1 cellular context compared by ENCODE assay signal in the genomic region with DNA sequence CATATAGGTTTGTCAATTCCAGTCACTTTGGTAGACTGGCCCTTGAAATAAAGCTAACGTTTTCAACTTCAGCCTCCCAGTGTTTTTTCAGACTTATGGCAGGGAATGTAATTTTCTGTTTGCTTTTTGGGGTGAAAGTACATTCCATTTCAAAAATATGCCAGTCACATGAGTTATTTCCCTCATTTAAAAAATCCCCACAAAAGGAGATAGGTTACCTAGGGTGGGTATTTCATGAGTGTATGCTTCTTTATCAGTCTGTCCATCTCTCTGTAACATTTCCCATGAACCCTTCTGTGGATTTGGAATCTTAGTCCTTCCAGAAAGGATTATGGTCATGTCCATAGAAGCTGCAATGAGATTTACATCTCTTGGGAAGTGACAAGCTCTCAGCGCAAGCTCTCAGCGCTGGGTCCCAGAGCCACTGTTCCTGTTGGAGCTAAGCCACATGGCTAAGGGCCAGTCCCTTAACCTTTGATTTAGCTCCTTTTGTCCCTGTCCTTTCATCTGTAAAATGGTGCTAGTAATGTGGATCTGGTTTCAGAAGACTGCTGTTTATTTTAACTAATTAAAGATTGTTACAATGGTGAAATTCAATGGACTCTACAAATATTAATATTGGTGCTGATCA.
TF ChIP-seq lines count a peak whose summit lies in the region.

No MANE protein-coding gene starts in this region.

TF ChIP-seq in liver, 16 proteins besides CTCF, POLR2A, EP300 and RAD21 (continued from another document):
- TF ChIP-seq, protein P1, sequence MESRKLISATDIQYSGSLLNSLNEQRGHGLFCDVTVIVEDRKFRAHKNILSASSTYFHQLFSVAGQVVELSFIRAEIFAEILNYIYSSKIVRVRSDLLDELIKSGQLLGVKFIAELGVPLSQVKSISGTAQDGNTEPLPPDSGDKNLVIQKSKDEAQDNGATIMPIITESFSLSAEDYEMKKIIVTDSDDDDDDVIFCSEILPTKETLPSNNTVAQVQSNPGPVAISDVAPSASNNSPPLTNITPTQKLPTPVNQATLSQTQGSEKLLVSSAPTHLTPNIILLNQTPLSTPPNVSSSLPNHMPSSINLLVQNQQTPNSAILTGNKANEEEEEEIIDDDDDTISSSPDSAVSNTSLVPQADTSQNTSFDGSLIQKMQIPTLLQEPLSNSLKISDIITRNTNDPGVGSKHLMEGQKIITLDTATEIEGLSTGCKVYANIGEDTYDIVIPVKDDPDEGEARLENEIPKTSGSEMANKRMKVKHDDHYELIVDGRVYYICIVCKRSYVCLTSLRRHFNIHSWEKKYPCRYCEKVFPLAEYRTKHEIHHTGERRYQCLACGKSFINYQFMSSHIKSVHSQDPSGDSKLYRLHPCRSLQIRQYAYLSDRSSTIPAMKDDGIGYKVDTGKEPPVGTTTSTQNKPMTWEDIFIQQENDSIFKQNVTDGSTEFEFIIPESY (IDR thresholded peaks at IDR 0.05), result no peak
- TF ChIP-seq GABPA (IDR thresholded peaks at IDR 0.05 in 1 of 2, conservative IDR thresholded peaks at IDR 0.05 in 1 of 2), result no peak
- TF ChIP-seq, protein P2, sequence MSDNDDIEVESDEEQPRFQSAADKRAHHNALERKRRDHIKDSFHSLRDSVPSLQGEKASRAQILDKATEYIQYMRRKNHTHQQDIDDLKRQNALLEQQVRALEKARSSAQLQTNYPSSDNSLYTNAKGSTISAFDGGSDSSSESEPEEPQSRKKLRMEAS (IDR thresholded peaks at IDR 0.05), result no peak
- peak; percentile 58 for TF ChIP-seq YY1 (IDR thresholded peaks at IDR 0.05)
